In the genomic region with DNA sequence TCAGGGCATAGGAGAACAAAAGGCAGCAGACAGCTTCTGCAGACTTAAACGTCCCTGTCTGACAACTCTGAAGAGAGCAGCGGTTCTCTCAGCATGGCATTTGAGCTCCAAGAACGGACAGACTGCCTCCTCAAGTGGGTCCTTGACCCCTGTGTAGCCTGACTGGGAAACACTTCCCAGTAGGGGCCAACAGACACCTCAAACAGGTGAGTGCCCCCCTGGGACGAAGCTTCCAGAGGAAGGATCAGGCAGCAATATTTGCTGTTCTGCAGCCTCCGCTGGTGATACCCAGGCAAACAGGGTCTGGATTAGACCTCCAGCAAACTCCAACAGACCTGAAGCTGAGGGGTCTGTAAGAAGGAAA, we compare ENCODE assay signal across 1 cellular context.
TF ChIP-seq lines count a peak whose summit lies in the region.

No MANE protein-coding gene starts in this region.

TF ChIP-seq in liver, 16 proteins besides CTCF, POLR2A, EP300 and RAD21:
- peak; percentile 1 for TF ChIP-seq YY1 (IDR thresholded peaks at IDR 0.05)
